In genomic region chr5:2423634-2424033, GRCh38 we compare ENCODE assay signal across 26 cellular contexts.
"Had no signal": no experiment of that assay in that cellular context is flagged by ENCODE, and none has a peak within 500 bp of the region (broad histone marks: within the 10 kb centered on the region; RNA-seq: fewer than 3 reads in every experiment).

No MANE protein-coding gene starts in this region.

- H2AFZ ChIP-seq: parathyroid adenoma had no signal

- ATAC-seq: natural killer cell treated with Interleukin-12 subunit alpha and Interleukin-12 subunit beta and Interleukin-15 and Interleukin-18, amount 100 ng/mL, for 72 hours; psoas muscle; right cardiac atrium; right lobe of liver; stimulated activated effector memory CD8-positive, alpha-beta T cell treated with anti-CD3 and anti-CD28 coated beads, Interleukin-12 subunit alpha, Interleukin-12 subunit beta, amount 100 ng/mL, for 72 hours; stimulated activated naive B cell treated with anti-CD40 and anti-IgM and Interleukin-4, amounts not matched to agents 10 μg/mL and 1 μg/mL and 100 μg/mL, for 72 hours had no signal

- H3K36me3 ChIP-seq: neutrophil, right lobe of liver, sigmoid colon, stomach, thoracic aorta, thyroid gland, tibial nerve, upper lobe of left lung, vagina had no signal

- H3K27ac ChIP-seq: neutrophil, parathyroid adenoma, psoas muscle, right lobe of liver, sigmoid colon, stomach, thoracic aorta, thyroid gland, tibial nerve, upper lobe of left lung, vagina had no signal

- H3K79me2 ChIP-seq: parathyroid adenoma had no signal

- H3K9ac ChIP-seq: parathyroid adenoma had no signal

- H3K4me3 ChIP-seq: psoas muscle, right lobe of liver, sigmoid colon, stomach, thoracic aorta, thyroid gland, tibial nerve, upper lobe of left lung, vagina had no signal

- DNase-seq: nephron progenitor cell; nucleus accumbens; posterior cingulate gyrus; psoas muscle; right cardiac atrium; right lobe of liver; sigmoid colon; small intestine; stimulated activated CD4-positive, alpha-beta T cell treated with anti-CD3 and anti-CD28 coated beads, Interleukin-15, amount 100 ng/mL, for 24 hours; stimulated activated CD4-positive, alpha-beta T cell treated with anti-CD3 and anti-CD28 coated beads, Interleukin-2, amount 100 ng/mL, for 24 hours; stimulated activated CD4-positive, alpha-beta T cell treated with anti-CD3 and anti-CD28 coated beads, Interleukin-2, amount 100 ng/mL, for 48 hours; stimulated activated CD4-positive, alpha-beta T cell treated with anti-CD3 and anti-CD28 coated beads, Interleukin-4, amount 100 ng/mL, for 24 hours; stimulated activated naive B cell treated with anti-CD40 and anti-IgM and Interleukin-4, amounts not matched to agents 10 μg/mL and 1 μg/mL and 100 μg/mL, for 72 hours; stimulated activated naive CD4-positive, alpha-beta T cell treated with Interleukin-2 at 50 U/mL for 16 hours; stomach; thyroid gland; trophoblast cell; upper lobe of left lung had no signal

- H3K4me1 ChIP-seq: parathyroid adenoma, psoas muscle, right lobe of liver, sigmoid colon, stomach, thyroid gland, tibial nerve, upper lobe of left lung, vagina had no signal

- H3K27me3 ChIP-seq: neutrophil, right lobe of liver, sigmoid colon, stomach, thyroid gland, tibial nerve, upper lobe of left lung, vagina had no signal

- FAIRE-seq: small intestine, urothelium cell line had no signal

- H3K9me3 ChIP-seq: neutrophil, right lobe of liver, vagina had no signal
